ENCODE assay signal across 15 cellular contexts in genomic region chr14:26811756-26812305, GRCh38.
"Had no signal": no experiment of that assay in that cellular context is flagged by ENCODE, and none has a peak within 500 bp of the region (broad histone marks: within the 10 kb centered on the region; RNA-seq: fewer than 3 reads in every experiment).

No MANE protein-coding gene starts in this region.

- H3K9me3 ChIP-seq: body of pancreas, suprapubic skin, upper lobe of right lung had no signal

- H3K27ac ChIP-seq: body of pancreas, suprapubic skin, upper lobe of right lung had no signal

- H3K27me3 ChIP-seq: body of pancreas, suprapubic skin, upper lobe of right lung had no signal

- H3K36me3 ChIP-seq: suprapubic skin, upper lobe of right lung had no signal

- H3K4me3 ChIP-seq: body of pancreas, suprapubic skin, upper lobe of right lung had no signal

- DNase-seq: activated CD4-positive, alpha-beta T cell treated with anti-CD3 and anti-CD28 coated beads, Interleukin-2, amount 50 U/mL, for 1 hour; activated naive CD4-positive, alpha-beta T cell treated with anti-CD3 and anti-CD28 coated beads, Interleukin-2, amount 50 U/mL, for 16 hours; activated T-cell treated with anti-CD3 and anti-CD28 coated beads, Interleukin-2, amount 50 U/mL, for 1 hour; body of pancreas; foreskin fibroblast; head of caudate nucleus; mammary epithelial cell; natural killer cell; nucleus accumbens; stimulated activated CD4-positive, alpha-beta T cell treated with anti-CD3 and anti-CD28 coated beads, Interleukin-4, amount 100 ng/mL, for 1 hour; stimulated activated CD8-positive, alpha-beta memory T cell treated with anti-CD3 and anti-CD28 coated beads, Interleukin-4, amount 100 ng/mL, for 48 hours; stimulated activated naive CD8-positive, alpha-beta T cell treated with anti-CD3 and anti-CD28 coated beads, Interleukin-15, Interleukin-2, amounts not matched to agents 100 U/mL and 50 U/mL, for 24 hours; upper lobe of right lung had no signal

- ATAC-seq: body of pancreas; left lobe of liver; natural killer cell; stimulated activated naive CD8-positive, alpha-beta T cell treated with anti-CD3 and anti-CD28 coated beads, Interleukin-15, Interleukin-2, amounts not matched to agents 100 U/mL and 50 U/mL, for 24 hours; upper lobe of right lung had no signal

- H3K4me1 ChIP-seq: body of pancreas, suprapubic skin, upper lobe of right lung had no signal
